ENCODE assay signal across 1 cellular context in genomic region chr19:45507864-45508680, GRCh38.
TF ChIP-seq lines count a peak whose summit lies in the region.

No MANE protein-coding gene starts in this region.

TF ChIP-seq in K562, 482 proteins besides CTCF, POLR2A, EP300 and RAD21 (continued from another document):
- TF ChIP-seq FIP1L1 (IDR thresholded peaks at IDR 0.05; ENCODE audit: low read depth, low read length, poor library complexity, severe bottlenecking) (peak; percentile 23), MEIS2 (IDR thresholded peaks at IDR 0.05; ENCODE audit: partially characterized antibody) (no peak), ETV6 (IDR thresholded peaks at IDR 0.05; ENCODE audit: borderline replicate concordance in 1 of 2, low read depth in 2 of 2, low read length in 1 of 2) (0 out of 4 replicates have a peak, but pooled peaks of 1 of the 2 experiments have one; percentile 27), ETV6 (CRISPR knock-in tag; IDR thresholded peaks at IDR 0.05; ENCODE audit: borderline replicate concordance) (no peak), ZNF511 (CRISPR knock-in tag; IDR thresholded peaks at IDR 0.05) (no peak), GTF2F1 (IDR thresholded peaks at IDR 0.05; ENCODE audit: low read depth, low read length) (no peak), SREBF2 (CRISPR knock-in tag; IDR thresholded peaks at IDR 0.05) (no peak), KDM1A (IDR thresholded peaks at IDR 0.05) (peak in 1 of 2 experiments; percentile 66; a peak in 2 of 4 replicates), ZNF444 (CRISPR knock-in tag; IDR thresholded peaks at IDR 0.05) (peak; percentile 41; the same call in 1 of the 2 replicates), UBTF (IDR thresholded peaks at IDR 0.05; ENCODE audit: borderline replicate concordance in 1 of 2, low read depth in 2 of 2, low read length in 2 of 2) (0 out of 4 replicates have a peak, but pooled peaks of 1 of the 2 experiments have one; percentile 9), CTCFL (IDR thresholded peaks at IDR 0.05; ENCODE audit: borderline replicate concordance, insufficient read depth, low read depth, low read length, poor library complexity, severe bottlenecking) (peak; percentile 1), KDM4B (IDR thresholded peaks at IDR 0.05; ENCODE audit: borderline replicate concordance in 2 of 2, low read depth in 1 of 2) (peak in 1 of 2 experiments; percentile 21; a peak in 1 of 4 replicates), SIN3A (IDR thresholded peaks at IDR 0.05; ENCODE audit: borderline replicate concordance in 2 of 2, control insufficient read depth in 1 of 2, low read depth in 2 of 2, low read length in 2 of 2) (peak; percentile 18 to 51; a peak in 3 of 4 replicates), FOXM1 (IDR thresholded peaks at IDR 0.05; ENCODE audit: low read depth) (no peak), FOXM1 (CRISPR knock-in tag; IDR thresholded peaks at IDR 0.05; ENCODE audit: low read depth) (peak; percentile 22; the same call in 1 of the 2 replicates), MAZ (CRISPR knock-in tag; conservative IDR thresholded peaks at IDR 0.05 in 1 of 2, IDR thresholded peaks at IDR 0.05 in 1 of 2) (peak in 1 of 2 experiments; percentile 37; a peak in 1 of 4 replicates), HLTF (IDR thresholded peaks at IDR 0.05) (no peak), CREM (IDR thresholded peaks at IDR 0.05; ENCODE audit: low read depth) (0 out of 2 replicates have a peak, but pooled peaks have one; percentile 18), ZBTB1 (CRISPR knock-in tag; IDR thresholded peaks at IDR 0.05; ENCODE audit: borderline replicate concordance, low read depth) (peak; percentile 42; the same call in 1 of the 2 replicates), YY1 (IDR thresholded peaks at IDR 0.05; ENCODE audit: borderline replicate concordance in 1 of 3, control insufficient read depth in 1 of 3, extremely low read depth in 1 of 3, insufficient read depth in 3 of 3, insufficient read length in 1 of 3, insufficient replicate concordance in 2 of 3, low read depth in 1 of 3, low read length in 2 of 3) (peak in 1 of 3 experiments; percentile 25), ETS1 (conservative IDR thresholded peaks at IDR 0.05; ENCODE audit: control insufficient read depth, low read depth, low read length) (peak; percentile 51; the same call in 1 of the 2 replicates), CREB1 (IDR thresholded peaks at IDR 0.05) (no peak), CREB1 (CRISPR knock-in tag; IDR thresholded peaks at IDR 0.05) (0 out of 2 replicates have a peak, but pooled peaks have one; percentile 21), RBFOX2 (IDR thresholded peaks at IDR 0.05; ENCODE audit: low read depth, low read length) (peak; percentile 83), PCBP2 (IDR thresholded peaks at IDR 0.05; ENCODE audit: low read depth, low read length, poor library complexity, severe bottlenecking) (no peak), TFAP4 (CRISPR knock-in tag; IDR thresholded peaks at IDR 0.05; ENCODE audit: borderline replicate concordance) (peak; percentile 72; the same call in 1 of the 2 replicates), POLR2G (IDR thresholded peaks at IDR 0.05; ENCODE audit: low read depth, low read length) (peak; percentile 79), DACH1 (IDR thresholded peaks at IDR 0.05; ENCODE audit: partially characterized antibody) (peak; percentile 67)
TF ChIP-seq in K562: peak in this region for 23.
